In genomic region chr18:46447323-46447722, GRCh38 we compare ENCODE assay signal across 1 cellular context.
TF ChIP-seq lines count a peak whose summit lies in the region.

No MANE protein-coding gene starts in this region.

TF ChIP-seq in H1, 55 proteins besides CTCF, POLR2A, EP300 and RAD21:
- TF ChIP-seq SIX5 (IDR thresholded peaks at IDR 0.05; ENCODE audit: low read depth, low read length) (no peak), SP1 (IDR thresholded peaks at IDR 0.05; ENCODE audit: low read depth, low read length) (no peak), CEBPB (IDR thresholded peaks at IDR 0.05; ENCODE audit: low read depth, low read length) (no peak), FOSL1 (IDR thresholded peaks at IDR 0.05; ENCODE audit: insufficient read depth, low read depth, low read length) (no peak), TAF1 (IDR thresholded peaks at IDR 0.05; ENCODE audit: low read depth, low read length) (no peak), CHD1 (IDR thresholded peaks at IDR 0.05; ENCODE audit: low read depth, low read length) (no peak), SAP30 (IDR thresholded peaks at IDR 0.05; ENCODE audit: insufficient read depth, insufficient replicate concordance, low read length) (no peak), JUND (IDR thresholded peaks at IDR 0.05; ENCODE audit: low read length) (no peak)
